ENCODE assay signal across 22 cellular contexts in genomic region chr6:84866715-84867114, GRCh38.
"Had no signal": no experiment of that assay in that cellular context is flagged by ENCODE, and none has a peak within 500 bp of the region (broad histone marks: within the 10 kb centered on the region; RNA-seq: fewer than 3 reads in every experiment).

No MANE protein-coding gene starts in this region.

- DNase-seq: activated CD4-positive, alpha-beta T cell treated with anti-CD3 and anti-CD28 coated beads, Interleukin-2, amount 50 U/mL, for 1 hour; activated CD8-positive, alpha-beta memory T cell treated with anti-CD3 and anti-CD28 coated beads, Interleukin-2, amount 50 U/mL, for 4 hours; activated naive CD4-positive, alpha-beta T cell treated with anti-CD3 and anti-CD28 coated beads for 36 hours; activated naive CD8-positive, alpha-beta T cell treated with anti-CD3 and anti-CD28 coated beads, Interleukin-2, amount 50 U/mL, for 24 hours; activated T-cell treated with anti-CD3 and anti-CD28 coated beads, Interleukin-2, amount 50 U/mL, for 4 hours; cerebellar nuclear complex; effector CD8-positive, alpha-beta T cell; foreskin keratinocyte; islet precursor cell; left colon; posterior cingulate gyrus; stimulated activated CD4-positive, alpha-beta T cell treated with anti-CD3 and anti-CD28 coated beads, Interleukin-12 subunit alpha, Interleukin-12 subunit beta, amount 100 ng/mL, for 4 hours; stimulated activated CD4-positive, alpha-beta T cell treated with anti-CD3 and anti-CD28 coated beads, Interleukin-1b, Interleukin-23, amount 100 ng/mL, for 48 hours; stimulated activated CD8-positive, alpha-beta memory T cell treated with anti-CD3 and anti-CD28 coated beads, Interleukin-4, amount 100 ng/mL, for 48 hours; stimulated activated naive CD4-positive, alpha-beta T cell treated with Interleukin-2 at 50 U/mL for 16 hours; tibial artery had no signal

- H3K27me3 ChIP-seq: ascending aorta, esophagus muscularis mucosa, foreskin keratinocyte, hepatocyte, neutrophil, tibial artery had no signal

- ATAC-seq: activated naive CD8-positive, alpha-beta T cell treated with anti-CD3 and anti-CD28 coated beads, Interleukin-2, amount 50 U/mL, for 24 hours; activated T-cell treated with anti-CD3 and anti-CD28 coated beads, Interleukin-2, amount 50 U/mL, for 4 hours; foreskin keratinocyte; left colon; natural killer cell treated with Interleukin-12 subunit alpha and Interleukin-12 subunit beta and Interleukin-15 and Interleukin-18, amount 100 ng/mL, for 72 hours had no signal

- H3K4me3 ChIP-seq: ascending aorta, esophagus muscularis mucosa, hepatocyte, lung, tibial artery had no signal

- H3K27ac ChIP-seq: ascending aorta, esophagus muscularis mucosa, foreskin keratinocyte, hepatocyte, neutrophil, tibial artery had no signal

- H3K36me3 ChIP-seq: ascending aorta, esophagus muscularis mucosa, neutrophil, tibial artery had no signal

- H3K9me3 ChIP-seq: ascending aorta, esophagus muscularis mucosa, neutrophil, tibial artery had no signal
